9 cellular contexts compared by ENCODE assay signal in genomic region chr19:50315773-50316448, GRCh38. TPM values are rescaled to one million over a fixed set of nuclear protein-coding genes. Genes with fewer than 3 reads are reported as not detected.
DNase-seq lines count a peak whose midpoint lies in the region; ATAC-seq, FAIRE-seq and TF ChIP-seq lines count a peak whose summit lies in the region.
"Had no signal": no experiment of that assay in that cellular context is flagged by ENCODE, and none has a peak within 500 bp of the region (broad histone marks: within the 10 kb centered on the region; RNA-seq: fewer than 3 reads in every experiment).

No MANE protein-coding gene starts in this region.

- intact Hi-C loops in pancreas (cut with DNase I) (no loop called here), lower lobe of right lung (cut with DNase I) (no loop called here)

- no peak overlapping the region for H3K27ac ChIP-seq in pancreas
- no peak overlapping the region for H3K27ac ChIP-seq in lower lobe of right lung

- ATAC-seq in pancreas (peak in 3 of 4 donors; percentile 35 to 38 (median 38)), GM19023 (IDR thresholded peaks at IDR 0.05; ENCODE audit: unreplicated experiment) (no peak), lower lobe of right lung (no peak)

- peak overlapping the region; percentile 67 for H3K4me3 Mint-ChIP-seq in activated naive CD8-positive, alpha-beta T cell

- no peaks in the 10 kb centered on the region for H3K9me3 ChIP-seq in pancreas
- H3K9me3 ChIP-seq in lower lobe of right lung: no peaks in the 10 kb centered on the region

- no peak overlapping the region for H3K27ac Mint-ChIP-seq in activated naive CD8-positive, alpha-beta T cell

- H3K27me3 Mint-ChIP-seq in activated naive CD8-positive, alpha-beta T cell: peaks cover 19% of the 10 kb centered on the region

- H3K4me3 ChIP-seq in pancreas (no peak overlapping the region), lower lobe of right lung (no peak overlapping the region)

- H3K27me3 ChIP-seq in pancreas (peaks cover 0 to 6% (median 0%) of the 10 kb centered on the region in 4 donors), lower lobe of right lung (ENCODE audit: low read depth) (peaks cover 39% of the 10 kb centered on the region)

- TF ChIP-seq CTCF in pancreas (IDR thresholded peaks at IDR 0.05) (no peak), lower lobe of right lung (IDR thresholded peaks at IDR 0.05) (no peak)

- H3K9me3 Mint-ChIP-seq in activated naive CD8-positive, alpha-beta T cell (ENCODE audit: low read depth): no peaks in the 10 kb centered on the region

- no peak for FAIRE-seq in pancreas (lab: Jason Lieb, UNC)

- 0 to 3% methylated on average over 16 to 18 of the region's 18 CpGs for WGBS in pancreas, 2 donors

- peaks cover 19% of the 10 kb centered on the region for H3K4me1 Mint-ChIP-seq in activated naive CD8-positive, alpha-beta T cell (ENCODE audit: low read depth)

- H3K4me1 ChIP-seq in pancreas: no peaks in the 10 kb centered on the region
- no peaks in the 10 kb centered on the region for H3K4me1 ChIP-seq in lower lobe of right lung

- H3K36me3 Mint-ChIP-seq in activated naive CD8-positive, alpha-beta T cell: no peaks in the 10 kb centered on the region

- H3K36me3 ChIP-seq in pancreas (no peaks in the 10 kb centered on the region), lower lobe of right lung (no peaks in the 10 kb centered on the region)

- peak; percentile 57 to 80 for DNase-seq in NCI-H526 (lab: John Stamatoyannopoulos, UW)
- DNase-seq in NCI-H526 treated with DMSO at 0.1 percent for 48 hours (lab: John Stamatoyannopoulos, UW): no peak
- peak; percentile 57 for DNase-seq in NCI-H1436 treated with DMSO at 0.1 percent for 48 hours (lab: John Stamatoyannopoulos, UW)
- peak in 2 of 6 donors; percentile 14 to 21 for DNase-seq in pancreas
- DNase-seq in mucosa of gallbladder (ENCODE audit: low spot score): no peak
- DNase-seq in lower lobe of right lung: no peak

RNA-seq across cellular contexts. Expression of gene KCNC3, which starts 13.3 kb away (rescaled TPM):
- total RNA-seq in pancreas: 1 to 10 TPM; 2.4 to 4.6 (median 3.4) TPM
- polyA plus RNA-seq in pancreas: 1 to 10 TPM; 4.8 to 7.1 TPM
- 8.6 TPM for total RNA-seq in mucosa of gallbladder
- total RNA-seq in lower lobe of right lung: 11.1 TPM
- total RNA-seq: fibroblast of villous mesenchyme had no signal

RNA-seq across cellular contexts. Expression of gene NAPSA, which starts 49.5 kb away (rescaled TPM):
- total RNA-seq in pancreas: 1 to 10 TPM in 5 of 6 donors, under 1 TPM in 1; 0.78 to 3.2 (median 1.5) TPM
- 1 to 10 TPM; 4.1 to 4.6 TPM for polyA plus RNA-seq in pancreas
- total RNA-seq in mucosa of gallbladder: 8.1 TPM
- total RNA-seq in lower lobe of right lung: 1,633 TPM

Comparison
In these comparisons a context has a peak if more than half of its experiments do, and no peak if none do; other contexts are left out.
1. DNase-seq: peak in NCI-H526 (2 of 2) and NCI-H1436 treated with DMSO at 0.1 percent for 48 hours (single experiment); none in NCI-H526 treated with DMSO at 0.1 percent for 48 hours (single experiment), mucosa of gallbladder (single experiment) and lower lobe of right lung (single experiment).
2. ATAC-seq: peak in pancreas (3 of 4); none in GM19023 (single experiment) and lower lobe of right lung (0 of 2).
3. RNA of gene NAPSA, which starts 49.5 kb away (total RNA-seq): 1,633 TPM in lower lobe of right lung (single experiment); 8.1 TPM in mucosa of gallbladder (single experiment) and 0.78 to 3.2 TPM in pancreas; every median in the first group is over 100 times any median in the second.